8 cellular contexts compared by ENCODE assay signal in the genomic region with DNA sequence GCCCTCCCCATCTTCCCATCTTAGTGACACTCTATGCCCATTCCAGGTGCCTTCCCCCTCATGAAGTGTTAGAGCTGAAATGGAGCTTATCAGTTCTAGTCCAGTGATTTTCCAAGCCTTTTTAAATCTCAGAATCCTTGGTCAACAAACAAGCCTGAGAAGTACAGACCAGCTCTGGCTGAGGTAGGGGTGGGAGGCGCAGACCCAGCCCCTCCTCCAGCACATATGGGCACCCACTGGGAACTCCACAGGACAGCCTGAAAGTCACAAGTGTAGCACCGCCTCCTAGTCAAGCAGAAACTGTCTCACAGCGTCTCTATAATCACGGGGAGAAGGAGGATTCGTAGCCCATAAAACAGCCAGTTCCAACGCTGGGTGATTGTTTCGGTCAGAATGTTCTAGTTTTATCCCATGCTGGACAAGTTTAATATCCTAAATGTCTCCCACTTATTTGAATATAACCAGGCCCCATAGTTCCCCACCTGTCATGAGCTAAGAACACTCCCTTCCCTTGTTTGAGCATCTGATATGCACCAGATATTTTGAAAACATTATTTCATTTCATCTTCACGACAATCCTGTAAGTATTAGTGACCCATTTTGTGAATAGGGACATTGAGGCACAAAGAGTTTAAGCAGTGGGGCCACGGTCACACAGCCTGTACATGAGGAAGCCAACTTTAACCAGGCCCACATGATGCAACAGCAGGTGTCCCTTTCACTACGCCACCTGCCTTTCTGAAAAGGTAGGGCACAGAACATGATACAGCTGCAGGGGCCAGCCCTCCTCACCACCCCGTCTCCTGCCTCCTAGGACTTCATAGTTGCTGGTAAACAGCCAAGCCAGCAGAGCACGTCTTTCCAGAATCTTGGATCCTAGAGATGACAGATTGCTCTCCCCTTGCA. TPM values are rescaled to one million over a fixed set of nuclear protein-coding genes. Genes with fewer than 3 reads are reported as not detected.
A peak's percentile ranks its signal among the peaks of the same experiment; 100 is the strongest.
DNase-seq lines count a peak whose midpoint lies in the region; ATAC-seq and TF ChIP-seq lines count a peak whose summit lies in the region.

No MANE protein-coding gene starts in this region.

- H3K27me3 ChIP-seq in SK-N-SH (ENCODE audit: insufficient read depth): no peaks in the 10 kb centered on the region
- no peaks in the 10 kb centered on the region for H3K27me3 ChIP-seq in body of pancreas

- H3K4me3 ChIP-seq in SK-N-SH (ENCODE audit: low read depth in 2 of 2, low read length in 1 of 2) (no peak overlapping the region), body of pancreas (no peak overlapping the region)

- H2AFZ ChIP-seq in SK-N-SH (ENCODE audit: low read depth): no peak overlapping the region

- no peak overlapping the region for H3K4me2 ChIP-seq in SK-N-SH

- no peak for TF ChIP-seq EP300 in SK-N-SH (IDR thresholded peaks at IDR 0.05; ENCODE audit: borderline replicate concordance in 1 of 2, low read depth in 1 of 2, low read length in 1 of 2)

- no peaks in the 10 kb centered on the region for H4K20me1 ChIP-seq in SK-N-SH (ENCODE audit: insufficient read depth)

- no peaks in the 10 kb centered on the region for H3K79me2 ChIP-seq in SK-N-SH (ENCODE audit: insufficient read depth)

- no peak for TF ChIP-seq RAD21 in SK-N-SH (IDR thresholded peaks at IDR 0.05; ENCODE audit: low read length)

- ATAC-seq in SK-N-SH treated with all-trans-retinoic acid at 6 μM for 48 hours (no peak), HG02571 (IDR thresholded peaks at IDR 0.05; ENCODE audit: unreplicated experiment) (peak; percentile 50), body of pancreas (peak; percentile 55)
- peak in 1 of 2 donors; percentile 61 for ATAC-seq in naive thymus-derived CD8-positive, alpha-beta T cell

- peak overlapping the region in 1 of 10 donors; percentile 0 for H3K4me3 Mint-ChIP-seq in naive thymus-derived CD8-positive, alpha-beta T cell

- H3F3A ChIP-seq in SK-N-SH (replicated peaks; ENCODE audit: insufficient read depth): peaks cover 23% of the 10 kb centered on the region

- H3K9ac ChIP-seq in SK-N-SH: no peak overlapping the region

- H3K9me2 ChIP-seq in SK-N-SH: no peaks in the 10 kb centered on the region

- CTCF ChIA-PET in SK-N-SH (lab: Yijun Ruan, JAX): interaction anchor here (0.7 to 1.6 kb wide), 3 partner anchors 14 to 306 kb away, joined by 3 to 6 read pairs (median 4); a partner anchor contains a TSS

- no peaks in the 10 kb centered on the region for H3K27me3 Mint-ChIP-seq in naive thymus-derived CD8-positive, alpha-beta T cell

- H3K4me1 ChIP-seq in SK-N-SH (ENCODE audit: control insufficient read depth in 1 of 2, insufficient read depth in 2 of 2, low read depth in 1 of 2, low read length in 1 of 2) (peaks cover 44 to 54% of the 10 kb centered on the region in 2 experiments), body of pancreas (peaks cover 2% of the 10 kb centered on the region)

- no peak for TF ChIP-seq POLR2A in body of pancreas (IDR thresholded peaks at IDR 0.05)

- POLR2A ChIA-PET in SK-N-SH (lab: Yijun Ruan, JAX): interaction anchor here (1.0 to 1.6 kb wide), 3 partner anchors 24 to 82 kb away, joined by 3 to 9 read pairs (median 4); no protein-coding TSS in a partner anchor
- POLR2A ChIA-PET in naive thymus-derived CD8-positive, alpha-beta T cell (lab: Charles Lee): interaction anchor here (1.4 kb wide), 1 partner anchor 83 kb away, joined by 3 read pairs; the partner anchor contains the start of gene REV3L

- no peaks in the 10 kb centered on the region for H3K36me3 ChIP-seq in SK-N-SH (replicated peaks in 1 of 2; ENCODE audit: control insufficient read depth in 1 of 2, insufficient read depth in 2 of 2, low read length in 1 of 2)
- H3K36me3 ChIP-seq in body of pancreas (replicated peaks in 1 of 2; ENCODE audit: insufficient read depth in 1 of 2, low read depth in 2 of 2): peaks cover 11 to 14% of the 10 kb centered on the region in 2 donors

- no peak for DNase-seq in SK-N-SH
- DNase-seq in NCI-H2171 (lab: John Stamatoyannopoulos, UW): peak; percentile 73
- peak; percentile 35 to 47 (median 40) for DNase-seq in body of pancreas
- peak in 1 of 10 donors; percentile 14 for DNase-seq in naive thymus-derived CD8-positive, alpha-beta T cell
- DNase-seq in MV-4-11 (lab: John Stamatoyannopoulos, UW): no peak
- DNase-seq in UCSD-AML1 (lab: John Stamatoyannopoulos, UW; ENCODE audit: unreplicated experiment): no peak

- H3K9me3 Mint-ChIP-seq in naive thymus-derived CD8-positive, alpha-beta T cell: no peaks in the 10 kb centered on the region

- intact Hi-C loops in body of pancreas (cut with DNase I): no loop called here

- H3K27ac ChIP-seq in SK-N-SH (ENCODE audit: low read depth in 2 of 2, low read length in 1 of 2) (peak overlapping the region; percentile 45 to 93), body of pancreas (no peak overlapping the region)

- WGBS in SK-N-SH (ENCODE audit: low lambda C conversion rate): 98% methylated on average over 12 of the region's 12 CpGs
- WGBS in body of pancreas, 2 donors: 85 to 90% methylated on average over 11 to 12 of the region's 12 CpGs

- peaks cover 8 to 73% (median 29%) of the 10 kb centered on the region in 3 donors for H3K36me3 Mint-ChIP-seq in naive thymus-derived CD8-positive, alpha-beta T cell

- H3K9me3 ChIP-seq in SK-N-SH (no peaks in the 10 kb centered on the region), body of pancreas (no peaks in the 10 kb centered on the region)

- H3K27ac Mint-ChIP-seq in naive thymus-derived CD8-positive, alpha-beta T cell: peak overlapping the region in 9 of 10 donors; percentile 36 to 96 (median 83)

- TF ChIP-seq CTCF in SK-N-SH (IDR thresholded peaks at IDR 0.05): no peak
- TF ChIP-seq CTCF in body of pancreas (IDR thresholded peaks at IDR 0.05): peak in 6 of 7 experiments; percentile 10 to 50 (median 42)

- H3K4me1 Mint-ChIP-seq in naive thymus-derived CD8-positive, alpha-beta T cell: peaks cover 30 to 42% (median 34%) of the 10 kb centered on the region in 4 donors

TF ChIP-seq in SK-N-SH, 30 proteins besides CTCF, POLR2A, EP300 and RAD21 (continues in another document):
- no peak for TF ChIP-seq RXRA (IDR thresholded peaks at IDR 0.05; ENCODE audit: borderline replicate concordance, low read depth)
- TF ChIP-seq, protein P1, sequence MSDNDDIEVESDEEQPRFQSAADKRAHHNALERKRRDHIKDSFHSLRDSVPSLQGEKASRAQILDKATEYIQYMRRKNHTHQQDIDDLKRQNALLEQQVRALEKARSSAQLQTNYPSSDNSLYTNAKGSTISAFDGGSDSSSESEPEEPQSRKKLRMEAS (IDR thresholded peaks at IDR 0.05; ENCODE audit: low read depth): no peak
- no peak for TF ChIP-seq POLR2AphosphoS5 (IDR thresholded peaks at IDR 0.05; ENCODE audit: low read depth, low read length)
- TF ChIP-seq TAF1 (IDR thresholded peaks at IDR 0.05; ENCODE audit: borderline replicate concordance, low read depth, low read length): no peak
- no peak for TF ChIP-seq ELF1 (IDR thresholded peaks at IDR 0.05)
- no peak for TF ChIP-seq JUND (IDR thresholded peaks at IDR 0.05)
- TF ChIP-seq, protein P2, sequence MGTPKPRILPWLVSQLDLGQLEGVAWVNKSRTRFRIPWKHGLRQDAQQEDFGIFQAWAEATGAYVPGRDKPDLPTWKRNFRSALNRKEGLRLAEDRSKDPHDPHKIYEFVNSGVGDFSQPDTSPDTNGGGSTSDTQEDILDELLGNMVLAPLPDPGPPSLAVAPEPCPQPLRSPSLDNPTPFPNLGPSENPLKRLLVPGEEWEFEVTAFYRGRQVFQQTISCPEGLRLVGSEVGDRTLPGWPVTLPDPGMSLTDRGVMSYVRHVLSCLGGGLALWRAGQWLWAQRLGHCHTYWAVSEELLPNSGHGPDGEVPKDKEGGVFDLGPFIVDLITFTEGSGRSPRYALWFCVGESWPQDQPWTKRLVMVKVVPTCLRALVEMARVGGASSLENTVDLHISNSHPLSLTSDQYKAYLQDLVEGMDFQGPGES (IDR thresholded peaks at IDR 0.05; ENCODE audit: low read depth, low read length): no peak
- TF ChIP-seq CHD2 (IDR thresholded peaks at IDR 0.05; ENCODE audit: low read length, partially characterized antibody): no peak
- TF ChIP-seq FOXM1 (IDR thresholded peaks at IDR 0.05; ENCODE audit: low read depth): no peak
- no peak for TF ChIP-seq SIN3A (IDR thresholded peaks at IDR 0.05; ENCODE audit: borderline replicate concordance, low read depth, low read length)
- no peak for TF ChIP-seq FOXJ3 (CRISPR knock-in tag; IDR thresholded peaks at IDR 0.05)

TF ChIP-seq in SK-N-SH treated with all-trans-retinoic acid at 6 μM for 48 hours, 23 proteins besides CTCF, POLR2A, EP300 and RAD21 (continues in another document):
- TF ChIP-seq TOX (CRISPR knock-in tag; IDR thresholded peaks at IDR 0.05; ENCODE audit: borderline replicate concordance) (no peak), PATZ1 (CRISPR knock-in tag; IDR thresholded peaks at IDR 0.05; ENCODE audit: borderline replicate concordance) (no peak), PPARA (CRISPR knock-in tag; IDR thresholded peaks at IDR 0.05; ENCODE audit: borderline replicate concordance) (no peak), ZFP3 (CRISPR knock-in tag; IDR thresholded peaks at IDR 0.05) (no peak), ZC3H10 (CRISPR knock-in tag; IDR thresholded peaks at IDR 0.05) (no peak), ESRRG (CRISPR knock-in tag; IDR thresholded peaks at IDR 0.05) (no peak), ISL1 (CRISPR knock-in tag; IDR thresholded peaks at IDR 0.05) (no peak)

RNA-seq across cellular contexts. Expression of gene TRAF3IP2, which starts 40.1 kb away (rescaled TPM):
- polyA plus RNA-seq in SK-N-SH (2012; rRNA removed): 5.5 and 5.6 TPM in 2 replicates
- 6.1 and 8.0 TPM in 2 replicates for polyA plus RNA-seq in SK-N-SH (2012; cell fraction: cytosol; rRNA removed)
- 4.3 and 6.7 TPM in 2 replicates for polyA plus RNA-seq in SK-N-SH (2012; cell fraction: nucleus; rRNA removed)
- 10 to 100 TPM; 15.8 to 29.0 TPM for total RNA-seq in body of pancreas
- 10 to 100 TPM; 16.4 to 17.1 TPM for total RNA-seq in naive thymus-derived CD8-positive, alpha-beta T cell
- polyA plus RNA-seq in naive thymus-derived CD8-positive, alpha-beta T cell: 10 to 100 TPM in 2 of 3 donors, 1 to 10 TPM in 1; 9.4 to 20.1 (median 17.0) TPM

Comparison
In these comparisons a context has a peak if more than half of its experiments do, and no peak if none do; other contexts are left out.
1. DNase-seq: peak in NCI-H2171 (single experiment) and body of pancreas (4 of 4); none in SK-N-SH (single experiment), MV-4-11 (single experiment) and UCSD-AML1 (single experiment).
2. H3K27ac ChIP-seq: peak in SK-N-SH (2 of 2); none in body of pancreas (0 of 4).